9 cellular contexts compared by ENCODE assay signal in the genomic region with DNA sequence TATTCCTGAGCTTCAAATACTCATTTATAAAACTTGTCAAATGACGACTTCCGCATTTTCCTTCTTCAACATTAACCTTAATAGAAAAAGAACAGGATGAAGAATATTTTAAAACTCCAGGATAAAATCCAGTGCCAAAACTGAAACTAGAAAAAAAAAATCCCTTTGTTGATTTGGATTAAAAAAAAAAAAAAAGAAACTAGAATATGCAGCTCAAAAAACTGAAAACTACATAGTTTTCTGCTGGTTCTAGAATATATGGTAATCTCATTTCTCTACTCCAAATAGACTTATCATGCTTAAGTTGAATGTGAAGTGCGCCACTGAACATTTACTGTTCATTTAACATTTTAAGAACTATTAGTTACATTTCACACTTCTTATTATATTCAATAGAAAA. TPM values are rescaled to one million over a fixed set of nuclear protein-coding genes. Genes with fewer than 3 reads are reported as not detected.
DNase-seq lines count a peak whose midpoint lies in the region; ATAC-seq and TF ChIP-seq lines count a peak whose summit lies in the region.
"Had no signal": no experiment of that assay in that cellular context is flagged by ENCODE, and none has a peak within 500 bp of the region (broad histone marks: within the 10 kb centered on the region; RNA-seq: fewer than 3 reads in every experiment).

No MANE protein-coding gene starts in this region.

- H2AFZ ChIP-seq in OCI-LY7 (ENCODE audit: low read length) = no peak overlapping the region

- H3K79me2 ChIP-seq in OCI-LY7 (ENCODE audit: insufficient read depth, low read depth, low read length) = peaks cover 100% of the 10 kb centered on the region

- TF ChIP-seq POLR2A in vagina (IDR thresholded peaks at IDR 0.05) = no peak

- peak overlapping the region; percentile 39 for H3K4me3 Mint-ChIP-seq in progenitor cell of endocrine pancreas (ENCODE audit: low read depth)

- no peak for DNase-seq in GM06990 (ENCODE audit: extremely low read depth, insufficient read length)
- no peak for DNase-seq in OCI-LY7 (ENCODE audit: low spot score)
- no peak for DNase-seq in progenitor cell of endocrine pancreas (ENCODE audit: low spot score, unreplicated experiment)
- no peak for DNase-seq in Kasumi-1 (lab: John Stamatoyannopoulos, UW)
- DNase-seq in vagina (ENCODE audit: extremely low spot score in 2 of 2) = no peak
- DNase-seq: stimulated activated CD4-positive, alpha-beta T cell treated with anti-CD3 and anti-CD28 coated beads, Interleukin-4, amount 100 ng/mL, for 4 hours had no signal

- H3K36me3 ChIP-seq in GM06990 (ENCODE audit: control insufficient read depth, insufficient read depth, low read length) = peaks cover 9% of the 10 kb centered on the region
- H3K36me3 ChIP-seq in OCI-LY7 (ENCODE audit: insufficient read depth, low read length) = peaks cover 98% of the 10 kb centered on the region
- peaks cover 2% of the 10 kb centered on the region for H3K36me3 ChIP-seq in endocrine pancreas (ENCODE audit: control insufficient read depth, insufficient read depth, low read length)
- no peaks in the 10 kb centered on the region for H3K36me3 ChIP-seq in vagina

- H3K4me1 Mint-ChIP-seq in progenitor cell of endocrine pancreas (ENCODE audit: low read depth) = peaks cover 83% of the 10 kb centered on the region

- peak overlapping the region; percentile 90 for H3K27ac Mint-ChIP-seq in progenitor cell of endocrine pancreas

- no peaks in the 10 kb centered on the region for H3K27me3 Mint-ChIP-seq in progenitor cell of endocrine pancreas

- intact Hi-C loops in OCI-LY7 (cut with micrococcal nuclease; ENCODE audit: unreplicated experiment) = loop anchor here (5.0 to 10.0 kb wide), 3 partner anchors 337 to 1119 kb away; partner anchors contain the start of gene VPS8
- intact Hi-C loops in vagina (cut with DNase I) = no loop called here

- no peak overlapping the region for H3K9ac ChIP-seq in endocrine pancreas (ENCODE audit: control insufficient read depth, insufficient read depth, low read length)

- H3K4me3 ChIP-seq in GM06990 (replicated peaks; ENCODE audit: low read depth, low read length) (peak overlapping the region; percentile 100), OCI-LY7 (ENCODE audit: low read depth, low read length, poor library complexity, severe bottlenecking) (peak overlapping the region; percentile 92), endocrine pancreas (ENCODE audit: control insufficient read depth, insufficient read depth, low read length) (peak overlapping the region; percentile 80), vagina (no peak overlapping the region)

- no peaks in the 10 kb centered on the region for H3K9me2 ChIP-seq in OCI-LY7 (ENCODE audit: insufficient read depth, low read length)

- no peak overlapping the region for H3K27ac ChIP-seq in OCI-LY7 (ENCODE audit: low read depth, low read length, poor library complexity, severe bottlenecking)
- no peak overlapping the region for H3K27ac ChIP-seq in vagina

- peak overlapping the region; percentile 88 for H3K4me2 ChIP-seq in OCI-LY7 (ENCODE audit: low read length)

- CTCF ChIA-PET in OCI-LY7 (lab: Charles Lee; ENCODE audit: unreplicated experiment) = interaction anchor here (1.4 kb wide), 1 partner anchor 11 kb away, joined by 4 read pairs; no protein-coding TSS in a partner anchor

- H3K27me3 ChIP-seq in GM06990 (replicated peaks; ENCODE audit: control insufficient read depth, insufficient read depth, low read length) = no peaks in the 10 kb centered on the region
- no peaks in the 10 kb centered on the region for H3K27me3 ChIP-seq in endocrine pancreas (ENCODE audit: control insufficient read depth, insufficient read depth, low read length)
- H3K27me3 ChIP-seq in vagina = no peaks in the 10 kb centered on the region

- H3K9me3 Mint-ChIP-seq in progenitor cell of endocrine pancreas (ENCODE audit: low read depth) = no peaks in the 10 kb centered on the region

- BruUV-seq in OCI-LY7 (replicated peaks; lab: Mats Ljungman, UMichigan) = no TSS peak

- POLR2A ChIA-PET in OCI-LY7 (lab: Charles Lee) = interaction anchor here (0.6 to 2.1 kb wide), 6 partner anchors 9 to 1570 kb away, joined by 3 to 9 read pairs (median 5); partner anchors contain the start of gene DNAJB11

- H3K36me3 Mint-ChIP-seq in progenitor cell of endocrine pancreas (ENCODE audit: insufficient read depth) = peaks cover 4% of the 10 kb centered on the region

- peaks cover 97% of the 10 kb centered on the region for H4K20me1 ChIP-seq in OCI-LY7 (ENCODE audit: insufficient read depth, low read length)

- H3K9me3 ChIP-seq in OCI-LY7 (ENCODE audit: low read length) (no peaks in the 10 kb centered on the region), endocrine pancreas (ENCODE audit: control insufficient read depth, low read length) (no peaks in the 10 kb centered on the region), vagina (no peaks in the 10 kb centered on the region)

- no peak for TF ChIP-seq CTCF in GM06990 (IDR thresholded peaks at IDR 0.05; ENCODE audit: insufficient read depth, low read length, poor library complexity, severe bottlenecking)
- no peak for TF ChIP-seq CTCF in OCI-LY7 (conservative IDR thresholded peaks at IDR 0.05; ENCODE audit: low read length)
- TF ChIP-seq CTCF in progenitor cell of endocrine pancreas (IDR thresholded peaks at IDR 0.05; ENCODE audit: unreplicated experiment) = no peak
- no peak for TF ChIP-seq CTCF in vagina (IDR thresholded peaks at IDR 0.05)

- H3K4me1 ChIP-seq in OCI-LY7 (ENCODE audit: insufficient read depth, low read length, poor library complexity, severe bottlenecking) = peaks cover 72% of the 10 kb centered on the region
- peaks cover 72% of the 10 kb centered on the region for H3K4me1 ChIP-seq in endocrine pancreas (ENCODE audit: control insufficient read depth, insufficient read depth, low read length)
- H3K4me1 ChIP-seq in vagina = peaks cover 86% of the 10 kb centered on the region

- ATAC-seq in HG03469 (IDR thresholded peaks at IDR 0.05; ENCODE audit: unreplicated experiment) (no peak), GM19328 (IDR thresholded peaks at IDR 0.05; ENCODE audit: unreplicated experiment) (no peak)

RNA-seq across cellular contexts. Expression of gene TRA2B, which starts 6.0 kb away (rescaled TPM):
- 349 and 420 TPM in 2 replicates for total RNA-seq in OCI-LY7 (2014; rRNA removed; shearing (Covaris generic))
- total RNA-seq in OCI-LY7 (2022) (296 and 325 TPM in 2 replicates), progenitor cell of endocrine pancreas (205 and 230 TPM in 2 replicates), vagina (145 TPM)

Comparison
In these comparisons a context has a peak if more than half of its experiments do, and no peak if none do; other contexts are left out.
1. H3K4me3 ChIP-seq: peak in GM06990 (single experiment), OCI-LY7 (single experiment) and endocrine pancreas (single experiment); none in vagina (0 of 2).